In genomic region chr18:8584798-8585197, GRCh38 we compare ENCODE assay signal across 18 cellular contexts. TPM values are rescaled to one million over a fixed set of nuclear protein-coding genes. Genes with fewer than 3 reads are reported as not detected.
DNase-seq lines count a peak whose midpoint lies in the region; ATAC-seq and TF ChIP-seq lines count a peak whose summit lies in the region.
"Had no signal": no experiment of that assay in that cellular context is flagged by ENCODE, and none has a peak within 500 bp of the region (broad histone marks: within the 10 kb centered on the region; RNA-seq: fewer than 3 reads in every experiment).

No MANE protein-coding gene starts in this region.

- no peak overlapping the region for H3K27ac Mint-ChIP-seq in endodermal cell
- H3K27ac Mint-ChIP-seq in naive thymus-derived CD4-positive, alpha-beta T cell: no peak overlapping the region
- H3K27ac Mint-ChIP-seq: CD4-positive, alpha-beta T cell; HFFc6 had no signal

- no peak overlapping the region for H2AK5ac ChIP-seq in neuronal stem cell (ENCODE audit: low read depth, low read length)

- POLR2A ChIA-PET in naive thymus-derived CD4-positive, alpha-beta T cell (lab: Charles Lee): no interaction called here

- peak; percentile 38 for DNase-seq in H7
- peak; percentile 54 for DNase-seq in endodermal cell
- DNase-seq in iPS-NIHi7 (ENCODE audit: extremely low spot score): peak; percentile 58
- no peak for DNase-seq in neuronal stem cell (ENCODE audit: low spot score)
- no peak for DNase-seq in NCI-H2081 treated with DMSO at 0.1 percent for 48 hours (lab: John Stamatoyannopoulos, UW)
- DNase-seq in ascending aorta (ENCODE audit: low spot score in 2 of 2): no peak
- no peak for DNase-seq in naive thymus-derived CD4-positive, alpha-beta T cell
- DNase-seq: ACHN; AML-193; Caco-2; CD4-positive, alpha-beta T cell; GF-D8; HFFc6; IMR-90 had no signal

- peak overlapping the region; percentile 56 for H2AFZ ChIP-seq in neuronal stem cell (ENCODE audit: low read length)

- no peak overlapping the region for H4K8ac ChIP-seq in neuronal stem cell (ENCODE audit: low read depth, low read length)

- H2BK120ac ChIP-seq in neuronal stem cell (ENCODE audit: low read depth, low read length): no peak overlapping the region

- no peak overlapping the region for H2BK5ac ChIP-seq in neuronal stem cell (ENCODE audit: low read length)

- no peaks in the 10 kb centered on the region for H3K79me1 ChIP-seq in neuronal stem cell (ENCODE audit: low read depth, low read length)

- H2BK12ac ChIP-seq in neuronal stem cell (ENCODE audit: low read length): no peak overlapping the region

- intact Hi-C loops in ascending aorta (cut with DNase I): no loop called here
- intact Hi-C loops in naive thymus-derived CD4-positive, alpha-beta T cell (cut with micrococcal nuclease): no loop called here

- no peak overlapping the region for H2BK15ac ChIP-seq in neuronal stem cell (ENCODE audit: low read length)

- H3K4me3 ChIP-seq in H7 (ENCODE audit: insufficient read depth, low read depth, low read length): no peak overlapping the region; the same call in 1 of the 2 replicates
- no peak overlapping the region for H3K4me3 ChIP-seq in endodermal cell (ENCODE audit: low read length)
- no peak overlapping the region for H3K4me3 ChIP-seq in neuronal stem cell (ENCODE audit: low read length in 2 of 2)
- no peak overlapping the region for H3K4me3 ChIP-seq in ascending aorta
- H3K4me3 ChIP-seq in naive thymus-derived CD4-positive, alpha-beta T cell (ENCODE audit: low read length): no peak overlapping the region
- H3K4me3 ChIP-seq: K562 had no signal

- CTCF ChIA-PET in naive thymus-derived CD4-positive, alpha-beta T cell (lab: Charles Lee): no interaction called here

- no peak for TF ChIP-seq CTCF in endodermal cell (conservative IDR thresholded peaks at IDR 0.05)
- no peak for TF ChIP-seq CTCF in ascending aorta (IDR thresholded peaks at IDR 0.05)

- peak overlapping the region; percentile 20 for H3K4me3 Mint-ChIP-seq in endodermal cell
- no peak overlapping the region for H3K4me3 Mint-ChIP-seq in naive thymus-derived CD4-positive, alpha-beta T cell
- H3K4me3 Mint-ChIP-seq: CD4-positive, alpha-beta T cell; HFFc6 had no signal

- H3K9me3 ChIP-seq in endodermal cell (ENCODE audit: control insufficient read depth, low read length): peaks cover 5% of the 10 kb centered on the region
- no peaks in the 10 kb centered on the region for H3K9me3 ChIP-seq in neuronal stem cell (replicated peaks in 1 of 2; ENCODE audit: control insufficient read depth in 2 of 2, insufficient read depth in 1 of 2, low read depth in 1 of 2, low read length in 2 of 2)
- peaks cover 0 to under 1% of the 10 kb centered on the region in 2 donors for H3K9me3 ChIP-seq in ascending aorta
- no peaks in the 10 kb centered on the region for H3K9me3 ChIP-seq in naive thymus-derived CD4-positive, alpha-beta T cell (ENCODE audit: control insufficient read depth in 2 of 3, low read length in 3 of 3)

- H3K27me3 Mint-ChIP-seq in endodermal cell (ENCODE audit: insufficient read depth): peaks cover 9% of the 10 kb centered on the region
- H3K27me3 Mint-ChIP-seq in naive thymus-derived CD4-positive, alpha-beta T cell: peaks cover 3 to 47% (median 14%) of the 10 kb centered on the region in 5 donors

- no peak overlapping the region for H4K91ac ChIP-seq in neuronal stem cell (ENCODE audit: low read depth, low read length, poor library complexity)

- no peaks in the 10 kb centered on the region; the same call in 1 of the 2 replicates for H3K27me3 ChIP-seq in H7 (ENCODE audit: control insufficient read depth, insufficient read depth, low read length)
- no peaks in the 10 kb centered on the region for H3K27me3 ChIP-seq in endodermal cell (ENCODE audit: control insufficient read depth, insufficient read depth, low read length, poor library complexity, severe bottlenecking)
- peaks cover 0 to 34% (median 0%) of the 10 kb centered on the region in 3 experiments for H3K27me3 ChIP-seq in neuronal stem cell (ENCODE audit: control insufficient read depth in 3 of 3, insufficient read depth in 3 of 3, low read depth in 1 of 3, low read length in 3 of 3)
- no peaks in the 10 kb centered on the region for H3K27me3 ChIP-seq in ascending aorta
- no peaks in the 10 kb centered on the region for H3K27me3 ChIP-seq in naive thymus-derived CD4-positive, alpha-beta T cell (ENCODE audit: control insufficient read depth in 2 of 2, insufficient read depth in 2 of 2, low read length in 2 of 2)

- no peak for ATAC-seq in HG03095 (IDR thresholded peaks at IDR 0.05; ENCODE audit: unreplicated experiment)
- no peak for ATAC-seq in naive thymus-derived CD4-positive, alpha-beta T cell
- ATAC-seq: HCT116, K562 had no signal

- peaks cover 3% of the 10 kb centered on the region for H3K4me1 Mint-ChIP-seq in endodermal cell
- no peaks in the 10 kb centered on the region for H3K4me1 Mint-ChIP-seq in naive thymus-derived CD4-positive, alpha-beta T cell

- no peak overlapping the region for H3K4me2 ChIP-seq in neuronal stem cell (ENCODE audit: insufficient read depth, low read length, poor library complexity, severe bottlenecking)

- H3K4ac ChIP-seq in neuronal stem cell (ENCODE audit: low read length): no peak overlapping the region

- no peak overlapping the region for H3K18ac ChIP-seq in neuronal stem cell (ENCODE audit: low read length)

- H3K9me3 Mint-ChIP-seq in endodermal cell: peaks cover 6% of the 10 kb centered on the region
- H3K9me3 Mint-ChIP-seq in naive thymus-derived CD4-positive, alpha-beta T cell: peaks cover 0 to 6% (median 2%) of the 10 kb centered on the region in 11 donors
- H3K9me3 Mint-ChIP-seq: CD4-positive, alpha-beta T cell had no signal

- H3K14ac ChIP-seq in neuronal stem cell (ENCODE audit: low read length): no peak overlapping the region

- no peaks in the 10 kb centered on the region for H3K36me3 Mint-ChIP-seq in endodermal cell (ENCODE audit: low read depth)
- peaks cover 0 to 2% (median 0%) of the 10 kb centered on the region in 5 donors for H3K36me3 Mint-ChIP-seq in naive thymus-derived CD4-positive, alpha-beta T cell

- 44 to 51% methylated on average over 7 to 8 of the region's 8 CpGs for WGBS in endodermal cell (ENCODE audit: insufficient coverage in 1 of 2, insufficient read length in 1 of 2), 2 experiments
- no CpG with 5 or more reads among the region's 8 CpGs for WGBS in neuronal stem cell (ENCODE audit: extremely low coverage in 2 of 2, insufficient read length in 2 of 2, insufficient replicate concordance in 1 of 2), 2 donors

- H3K9ac ChIP-seq in endodermal cell (ENCODE audit: extremely low read depth, low read length, poor library complexity, severe bottlenecking) (no peak overlapping the region), neuronal stem cell (ENCODE audit: low read depth, low read length, poor library complexity) (no peak overlapping the region)

- H3K23ac ChIP-seq in neuronal stem cell (ENCODE audit: low read depth, low read length, poor library complexity): no peak overlapping the region

- H3K27ac ChIP-seq in endodermal cell (ENCODE audit: low read depth, low read length): no peak overlapping the region
- H3K27ac ChIP-seq in neuronal stem cell (replicated peaks; ENCODE audit: low read length): no peak overlapping the region
- no peak overlapping the region for H3K27ac ChIP-seq in ascending aorta
- no peak overlapping the region for H3K27ac ChIP-seq in naive thymus-derived CD4-positive, alpha-beta T cell (ENCODE audit: low read depth, low read length)
- H3K27ac ChIP-seq: C4-2B had no signal

- no peaks in the 10 kb centered on the region for H3K36me3 ChIP-seq in H7 (replicated peaks; ENCODE audit: control insufficient read depth, insufficient read depth, low read length)
- H3K36me3 ChIP-seq in endodermal cell (ENCODE audit: control insufficient read depth, insufficient read depth, low read length): no peaks in the 10 kb centered on the region
- no peaks in the 10 kb centered on the region for H3K36me3 ChIP-seq in neuronal stem cell (replicated peaks in 1 of 2; ENCODE audit: control insufficient read depth in 2 of 2, insufficient read depth in 2 of 2, low read length in 2 of 2)
- H3K36me3 ChIP-seq in ascending aorta: no peaks in the 10 kb centered on the region
- no peaks in the 10 kb centered on the region for H3K36me3 ChIP-seq in naive thymus-derived CD4-positive, alpha-beta T cell (ENCODE audit: control insufficient read depth in 2 of 3, insufficient read depth in 3 of 3, low read length in 3 of 3)

- H3K4me1 ChIP-seq in endodermal cell (ENCODE audit: control insufficient read depth, insufficient read depth, low read length) (no peaks in the 10 kb centered on the region), neuronal stem cell (ENCODE audit: control insufficient read depth in 2 of 2, insufficient read depth in 1 of 2, low read depth in 1 of 2, low read length in 2 of 2) (peaks cover 0 to 2% of the 10 kb centered on the region in 2 donors), ascending aorta (no peaks in the 10 kb centered on the region)
- no peaks in the 10 kb centered on the region for H3K4me1 ChIP-seq in naive thymus-derived CD4-positive, alpha-beta T cell (ENCODE audit: control insufficient read depth in 2 of 2, insufficient read depth in 2 of 2, low read length in 2 of 2)
- H3K4me1 ChIP-seq: Caco-2 had no signal

RNA-seq across cellular contexts. Expression of gene RAB12, which starts 24.4 kb away (rescaled TPM):
- 24.0 and 30.4 TPM in 2 replicates for total RNA-seq in H7 (2014; rRNA removed; shearing (Covaris generic))
- 10 to 100 TPM; 22.0 to 27.0 TPM for total RNA-seq in endodermal cell
- 26.2 TPM for polyA plus RNA-seq in endodermal cell (2013, experiment 1 of 2)
- polyA plus RNA-seq in endodermal cell (2013, experiment 2 of 2): 26.1 TPM
- 28.5 TPM for polyA plus RNA-seq in neuronal stem cell (2013, experiment 1 of 2)
- 28.9 TPM for polyA plus RNA-seq in neuronal stem cell (2013, experiment 2 of 2)
- 35.5 TPM for total RNA-seq in ascending aorta
- total RNA-seq in naive thymus-derived CD4-positive, alpha-beta T cell: 10 to 100 TPM; 19.8 to 26.2 (median 23.0) TPM
- under 1 TPM; 0.12 to 0.45 TPM for polyA plus RNA-seq in naive thymus-derived CD4-positive, alpha-beta T cell

Comparison
In these comparisons a context has a peak if more than half of its experiments do, and no peak if none do; other contexts are left out.
1. DNase-seq: peak in H7 (single experiment), endodermal cell (single experiment) and iPS-NIHi7 (single experiment); none in neuronal stem cell (single experiment), NCI-H2081 treated with DMSO at 0.1 percent for 48 hours (single experiment), ascending aorta (0 of 2) and naive thymus-derived CD4-positive, alpha-beta T cell (0 of 9).